ENCODE assay signal across 18 cellular contexts in genomic region chr7:27992092-27992491, GRCh38.
DNase-seq lines count a peak whose midpoint lies in the region; ATAC-seq and TF ChIP-seq lines count a peak whose summit lies in the region.
"Had no signal": no experiment of that assay in that cellular context is flagged by ENCODE, and none has a peak within 500 bp of the region (broad histone marks: within the 10 kb centered on the region; RNA-seq: fewer than 3 reads in every experiment).

No MANE protein-coding gene starts in this region.

- H3K4me3 Mint-ChIP-seq in activated naive CD8-positive, alpha-beta T cell treated with anti-CD3 and anti-CD28 coated beads for 36 hours = no peak overlapping the region
- H3K4me3 Mint-ChIP-seq: activated naive CD4-positive, alpha-beta T cell treated with anti-CD3 and anti-CD28 coated beads, Interleukin-2, amount 50 U/mL, for 24 hours; IgD-negative memory B cell had no signal

- H3K27ac Mint-ChIP-seq in activated naive CD8-positive, alpha-beta T cell treated with anti-CD3 and anti-CD28 coated beads for 36 hours = no peak overlapping the region
- H3K27ac Mint-ChIP-seq: activated naive CD4-positive, alpha-beta T cell treated with anti-CD3 and anti-CD28 coated beads, Interleukin-2, amount 50 U/mL, for 24 hours had no signal

- DNase-seq in DMS 273 (lab: John Stamatoyannopoulos, UW; ENCODE audit: unreplicated experiment) (peak; percentile 79), NCI-H1694 treated with DMSO at 0.1 percent for 48 hours (lab: John Stamatoyannopoulos, UW) (peak; percentile 71), dorsolateral prefrontal cortex (no peak), myocyte (ENCODE audit: low read depth) (peak; percentile 21), LoVo (ENCODE audit: low spot score) (no peak)
- no peak for DNase-seq in activated naive CD8-positive, alpha-beta T cell treated with anti-CD3 and anti-CD28 coated beads for 36 hours
- DNase-seq: activated T-cell treated with anti-CD3 and anti-CD28 coated beads, Interleukin-2, amount 50 U/mL, for 48 hours; cortex of kidney; HCEC 1CT; left ventricle myocardium inferior; nucleus accumbens; T1000 had no signal

- no peaks in the 10 kb centered on the region for H3K27me3 Mint-ChIP-seq in activated naive CD8-positive, alpha-beta T cell treated with anti-CD3 and anti-CD28 coated beads for 36 hours
- H3K27me3 Mint-ChIP-seq: activated naive CD4-positive, alpha-beta T cell treated with anti-CD3 and anti-CD28 coated beads, Interleukin-2, amount 50 U/mL, for 24 hours; IgD-negative memory B cell had no signal

- TF ChIP-seq CTCF in dorsolateral prefrontal cortex (IDR thresholded peaks at IDR 0.05 in 54 of 56, conservative IDR thresholded peaks at IDR 0.05 in 2 of 56; ENCODE audit: low read depth in 1 of 56, partially characterized antibody in 56 of 56) = no peak

- no peak for ATAC-seq in GM19328 (IDR thresholded peaks at IDR 0.05; ENCODE audit: unreplicated experiment)

- peak overlapping the region in 17 of 59 donors; percentile 1 to 39 (median 13) for H3K4me3 ChIP-seq in dorsolateral prefrontal cortex
- H3K4me3 ChIP-seq: left ventricle myocardium inferior, right atrium auricular region, SJSA1, thoracic aorta had no signal

- peaks cover 7% of the 10 kb centered on the region for H3K4me1 Mint-ChIP-seq in activated naive CD8-positive, alpha-beta T cell treated with anti-CD3 and anti-CD28 coated beads for 36 hours

- intact Hi-C loops in dorsolateral prefrontal cortex (cut with DNase I) = loop anchor here (2.0 to 5.0 kb wide), 2 partner anchors 19 to 45 kb away; no protein-coding TSS in a partner anchor

- H3K9me3 Mint-ChIP-seq in activated naive CD8-positive, alpha-beta T cell treated with anti-CD3 and anti-CD28 coated beads for 36 hours = peaks cover 8% of the 10 kb centered on the region
- H3K9me3 Mint-ChIP-seq: activated naive CD4-positive, alpha-beta T cell treated with anti-CD3 and anti-CD28 coated beads, Interleukin-2, amount 50 U/mL, for 24 hours; IgD-negative memory B cell had no signal

- peak overlapping the region in 44 of 59 donors; percentile 2 to 72 (median 48) for H3K27ac ChIP-seq in dorsolateral prefrontal cortex
- H3K27ac ChIP-seq: left ventricle myocardium inferior, right atrium auricular region, SJSA1, thoracic aorta had no signal

- no peaks in the 10 kb centered on the region for H3K27me3 ChIP-seq in dorsolateral prefrontal cortex
- H3K27me3 ChIP-seq: right atrium auricular region, SJSA1 had no signal

- H3K36me3 Mint-ChIP-seq in activated naive CD8-positive, alpha-beta T cell treated with anti-CD3 and anti-CD28 coated beads for 36 hours = peaks cover 13% of the 10 kb centered on the region

Comparison
In these comparisons a context has a peak if more than half of its experiments do, and no peak if none do; other contexts are left out.
1. DNase-seq: peak in DMS 273 (single experiment), NCI-H1694 treated with DMSO at 0.1 percent for 48 hours (single experiment) and myocyte (single experiment); none in dorsolateral prefrontal cortex (0 of 10), LoVo (single experiment) and activated naive CD8-positive, alpha-beta T cell treated with anti-CD3 and anti-CD28 coated beads for 36 hours (single experiment).